1 cellular context compared by ENCODE assay signal in genomic region chr2:105238664-105239240, GRCh38.
A peak's percentile ranks its signal among the peaks of the same experiment; 100 is the strongest.
TF ChIP-seq lines count a peak whose summit lies in the region.

No MANE protein-coding gene starts in this region.

TF ChIP-seq in K562, 482 proteins besides CTCF, POLR2A, EP300 and RAD21:
- TF ChIP-seq PBX2 (CRISPR knock-in tag; IDR thresholded peaks at IDR 0.05; ENCODE audit: low read depth) = no peak
- 0 out of 2 replicates have a peak, but pooled peaks have one; percentile 27 for TF ChIP-seq PBX2 (tag; conservative IDR thresholded peaks at IDR 0.05; ENCODE audit: low read depth)
- no peak for TF ChIP-seq NRF1 (conservative IDR thresholded peaks at IDR 0.05 in 1 of 2, IDR thresholded peaks at IDR 0.05 in 1 of 2)
- no peak for TF ChIP-seq EZH2 (IDR thresholded peaks at IDR 0.05; ENCODE audit: borderline replicate concordance, low read depth, low read length)
- no peak for TF ChIP-seq HMBOX1 (IDR thresholded peaks at IDR 0.05)
- peak; percentile 21 for TF ChIP-seq MEIS2 (IDR thresholded peaks at IDR 0.05; ENCODE audit: partially characterized antibody)
